Comparison of ENCODE assay signal across 8 cellular contexts in the genomic region with DNA sequence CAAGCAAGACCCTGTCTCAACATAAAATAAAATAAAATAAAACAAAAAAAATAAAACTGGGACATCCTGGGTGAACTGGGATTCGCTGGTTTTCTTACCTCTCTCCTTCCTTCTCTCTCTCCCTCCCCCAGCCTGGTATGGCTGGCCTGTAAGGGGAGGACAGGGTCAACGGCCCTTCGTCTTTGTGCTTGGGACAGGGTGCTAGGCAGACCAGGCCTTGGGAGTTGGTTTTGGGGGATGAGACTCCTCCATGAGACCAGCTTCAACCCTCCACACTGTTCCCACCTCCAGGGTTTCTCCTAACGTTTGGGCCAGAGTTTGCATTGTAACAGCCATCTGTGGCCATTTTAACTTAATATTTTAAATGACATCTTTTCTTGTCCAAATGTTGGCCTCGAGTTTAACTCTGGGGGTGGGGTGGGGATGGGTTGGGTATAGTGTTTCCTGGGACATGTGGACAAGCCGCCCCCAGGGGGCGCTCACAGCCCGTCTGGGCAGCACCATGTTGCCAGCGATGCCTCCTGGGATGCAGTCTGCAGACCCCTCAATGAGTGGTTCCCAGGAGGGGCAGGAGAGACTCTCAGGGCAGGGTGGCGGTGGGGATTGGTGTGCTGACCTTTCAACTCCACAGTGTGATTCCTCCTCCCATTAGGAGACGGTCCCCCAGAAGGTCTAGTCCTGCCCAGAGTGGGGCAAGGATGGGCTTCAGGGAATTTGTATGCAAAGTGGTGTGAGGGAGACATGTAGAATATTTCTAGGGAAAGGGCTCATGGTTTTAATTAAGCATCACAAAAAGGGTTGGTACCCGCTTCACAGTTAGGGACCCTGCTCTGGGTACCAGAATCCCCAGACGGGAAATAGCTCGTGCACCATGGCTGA. TPM values are rescaled to one million over a fixed set of nuclear protein-coding genes. Genes with fewer than 3 reads are reported as not detected.
DNase-seq lines count a peak whose midpoint lies in the region; ATAC-seq, FAIRE-seq and TF ChIP-seq lines count a peak whose summit lies in the region.

No MANE protein-coding gene starts in this region.

- CTCF ChIA-PET in activated CD8-positive, alpha-beta T cell treated with anti-CD3 and anti-CD28 coated beads, Interleukin-2, amount 10 ng/mL, durations not matched to agents 7 days and 5 days (lab: Charles Lee), result interaction anchor here (0.6 to 9.9 kb wide), 12 partner anchors 11 to 261 kb away, joined by 3 to 96 read pairs (median 4); no protein-coding TSS in a partner anchor

- TF ChIP-seq CTCF in endothelial cell (IDR thresholded peaks at IDR 0.05; ENCODE audit: unreplicated experiment), result peak; percentile 94

- POLR2A ChIA-PET in activated CD8-positive, alpha-beta T cell treated with anti-CD3 and anti-CD28 coated beads, Interleukin-2, amount 10 ng/mL, durations not matched to agents 7 days and 5 days (lab: Charles Lee), result no interaction called here

- no peaks in the 10 kb centered on the region for H3K36me3 Mint-ChIP-seq in activated CD8-positive, alpha-beta T cell treated with anti-CD3 and anti-CD28 coated beads, Interleukin-2, amount 10 ng/mL, durations not matched to agents 7 days and 5 days (ENCODE audit: low read depth)
- no peaks in the 10 kb centered on the region for H3K36me3 Mint-ChIP-seq in endothelial cell (ENCODE audit: low read depth, unreplicated experiment)
- no peaks in the 10 kb centered on the region for H3K36me3 Mint-ChIP-seq in naive B cell

- H3K9me3 Mint-ChIP-seq in activated CD8-positive, alpha-beta T cell treated with anti-CD3 and anti-CD28 coated beads, Interleukin-2, amount 10 ng/mL, durations not matched to agents 7 days and 5 days (ENCODE audit: insufficient read depth), result no peaks in the 10 kb centered on the region
- H3K9me3 Mint-ChIP-seq in endothelial cell (ENCODE audit: unreplicated experiment) (no peaks in the 10 kb centered on the region), naive B cell (no peaks in the 10 kb centered on the region)

- H3K27ac Mint-ChIP-seq in activated CD8-positive, alpha-beta T cell treated with anti-CD3 and anti-CD28 coated beads, Interleukin-2, amount 10 ng/mL, durations not matched to agents 7 days and 5 days, result no peak overlapping the region
- H3K27ac Mint-ChIP-seq in endothelial cell (ENCODE audit: unreplicated experiment) (no peak overlapping the region), naive B cell (peak overlapping the region in 1 of 6 donors; percentile 15)

- TF ChIP-seq POLR2A in GM12892 (IDR thresholded peaks at IDR 0.05; ENCODE audit: low read depth, low read length), result no peak

- peak; percentile 88 for ATAC-seq in activated CD8-positive, alpha-beta T cell treated with anti-CD3 and anti-CD28 coated beads, Interleukin-2, amount 10 ng/mL, durations not matched to agents 7 days and 5 days
- peak; percentile 72 to 83 for ATAC-seq in naive B cell (ENCODE audit: low read depth in 2 of 2)
- ATAC-seq in stimulated activated naive CD8-positive, alpha-beta T cell treated with anti-CD3 and anti-CD28 coated beads, Interleukin-15, Interleukin-2, amounts not matched to agents 100 U/mL and 50 U/mL, for 24 hours, result peak; percentile 42

- no peak for FAIRE-seq in GM12892 (lab: Jason Lieb, UNC)

- H3K4me3 Mint-ChIP-seq in activated CD8-positive, alpha-beta T cell treated with anti-CD3 and anti-CD28 coated beads, Interleukin-2, amount 10 ng/mL, durations not matched to agents 7 days and 5 days, result no peak overlapping the region
- H3K4me3 Mint-ChIP-seq in endothelial cell (ENCODE audit: unreplicated experiment) (no peak overlapping the region), naive B cell (peak overlapping the region in 1 of 8 donors; percentile 35)

- DNase-seq in 8988T, result peak; percentile 51
- peak; percentile 53 for DNase-seq in GM12892 (ENCODE audit: insufficient read length)
- peak; percentile 25 for DNase-seq in NCI-H774 (lab: John Stamatoyannopoulos, UW)
- DNase-seq in activated CD8-positive, alpha-beta T cell treated with anti-CD3 and anti-CD28 coated beads, Interleukin-2, amount 10 ng/mL, durations not matched to agents 7 days and 5 days, result peak; percentile 74
- peak; percentile 84 for DNase-seq in endothelial cell (ENCODE audit: low spot score)
- DNase-seq in naive B cell, result peak; percentile 65
- DNase-seq in stimulated activated naive CD8-positive, alpha-beta T cell treated with anti-CD3 and anti-CD28 coated beads, Interleukin-15, Interleukin-2, amounts not matched to agents 100 U/mL and 50 U/mL, for 24 hours, result peak; percentile 76
- no peak for DNase-seq in occipital lobe (lab: John Stamatoyannopoulos, UW)

- peaks cover 18% of the 10 kb centered on the region for H3K27me3 Mint-ChIP-seq in activated CD8-positive, alpha-beta T cell treated with anti-CD3 and anti-CD28 coated beads, Interleukin-2, amount 10 ng/mL, durations not matched to agents 7 days and 5 days (ENCODE audit: low read depth)
- peaks cover 8% of the 10 kb centered on the region for H3K27me3 Mint-ChIP-seq in endothelial cell (ENCODE audit: unreplicated experiment)
- peaks cover 8 to 40% (median 12%) of the 10 kb centered on the region in 3 donors for H3K27me3 Mint-ChIP-seq in naive B cell

- H3K4me1 Mint-ChIP-seq in activated CD8-positive, alpha-beta T cell treated with anti-CD3 and anti-CD28 coated beads, Interleukin-2, amount 10 ng/mL, durations not matched to agents 7 days and 5 days (ENCODE audit: low read depth), result peaks cover 9% of the 10 kb centered on the region
- H3K4me1 Mint-ChIP-seq in endothelial cell (ENCODE audit: unreplicated experiment) (peaks cover under 1% of the 10 kb centered on the region), naive B cell (peaks cover 0 to 3% (median 0%) of the 10 kb centered on the region in 3 donors)

RNA-seq across cellular contexts. Expression of gene LCTL, which starts 37.7 kb away (rescaled TPM):
- polyA plus RNA-seq in GM12892 (2012; ENCODE audit: missing spikeins), result 0.32 TPM
- not detected for total RNA-seq in activated CD8-positive, alpha-beta T cell treated with anti-CD3 and anti-CD28 coated beads, Interleukin-2, amount 10 ng/mL, durations not matched to agents 7 days and 5 days
- total RNA-seq in endothelial cell (ENCODE audit: unreplicated experiment) (not detected), occipital lobe (0.16 TPM)
- polyA plus RNA-seq in naive B cell (ENCODE audit: low read depth in 6 of 6), result under 1 TPM in 3 of 6 donors, not detected in 3; 0.09 to 0.31 (median 0.17) TPM
